In the genomic region with DNA sequence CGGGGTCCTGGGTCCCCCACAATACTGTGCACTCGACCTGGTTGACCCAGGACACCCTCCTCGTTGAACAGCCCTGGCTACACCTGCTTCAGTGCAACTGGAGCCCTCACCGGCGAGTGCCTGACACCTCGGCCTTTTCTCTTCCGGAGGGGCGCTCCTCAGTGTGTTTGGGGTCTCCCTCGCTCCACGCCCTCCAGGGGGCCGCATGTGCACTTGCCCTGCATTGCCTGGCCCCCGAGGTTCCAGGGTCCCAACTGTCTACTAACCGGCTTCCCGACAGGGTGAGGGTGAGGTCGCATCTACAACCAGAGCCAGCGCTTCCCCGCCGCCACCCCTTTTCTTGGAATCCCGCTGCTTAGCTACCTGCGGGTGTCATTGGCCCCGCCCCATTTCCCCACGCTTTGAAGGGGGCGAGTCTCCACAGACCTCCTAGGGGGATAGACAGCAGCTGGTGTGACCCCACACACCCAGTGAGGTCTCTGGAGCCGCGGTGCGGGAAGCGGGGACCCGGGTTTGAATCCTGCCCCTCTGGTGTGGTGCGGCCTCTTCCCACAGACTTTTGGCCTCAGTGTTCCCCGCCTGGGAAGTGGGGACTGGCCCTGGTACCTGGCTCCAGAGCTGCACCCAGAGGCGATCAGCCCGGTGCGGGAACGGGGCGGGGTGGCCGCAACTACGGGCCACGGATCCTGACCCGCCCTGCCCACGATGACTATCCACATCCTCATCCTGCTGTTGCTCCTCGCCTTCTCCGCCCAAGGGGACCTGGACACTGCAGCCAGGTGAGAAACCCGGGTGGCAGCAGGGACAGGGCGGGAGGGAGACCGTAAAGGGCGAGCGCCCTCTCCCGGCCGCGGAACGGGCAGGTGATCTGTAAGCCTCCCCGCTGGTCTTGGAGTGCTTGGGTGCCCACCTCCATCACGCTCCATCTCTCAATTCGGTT, we compare ENCODE assay signal across 8 cellular contexts. TPM values are rescaled to one million over a fixed set of nuclear protein-coding genes. Genes with fewer than 3 reads are reported as not detected.
A peak's percentile ranks its signal among the peaks of the same experiment; 100 is the strongest.
DNase-seq lines count a peak whose midpoint lies in the region; ATAC-seq, FAIRE-seq and TF ChIP-seq lines count a peak whose summit lies in the region.

A gene with protein sequence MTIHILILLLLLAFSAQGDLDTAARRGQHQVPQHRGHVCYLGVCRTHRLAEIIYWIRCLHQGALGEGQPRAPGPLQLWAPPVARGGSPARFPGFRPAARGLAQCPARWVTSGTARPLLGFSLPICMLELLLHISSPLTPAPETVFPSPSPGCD (plus strand): TSS at position 462 of the 940 bp plus-strand sequence. CDS start 244 bp downstream, at position 706.

- peaks cover 5 to 13% of the 10 kb centered on the region in 2 donors for H3K36me3 Mint-ChIP-seq in activated T-cell treated with anti-CD3 and anti-CD28 coated beads, Interleukin-2, amount 50 U/mL, for 72 hours (ENCODE audit: insufficient read depth in 2 of 2)

- no peak for TF ChIP-seq CTCF in omental fat pad (IDR thresholded peaks at IDR 0.05)

- peaks cover 13% of the 10 kb centered on the region for H3K27me3 Mint-ChIP-seq in activated T-cell treated with anti-CD3 and anti-CD28 coated beads, Interleukin-2, amount 50 U/mL, for 72 hours (ENCODE audit: low read depth)

- H3K4me3 Mint-ChIP-seq in activated T-cell treated with anti-CD3 and anti-CD28 coated beads, Interleukin-2, amount 50 U/mL, for 72 hours, result peak within 1 kb of the TSS; percentile 84 to 93

- POLR2A ChIA-PET in HEK293T (lab: Yijun Ruan, JAX), result interaction anchor here (1.0 kb wide), 1 partner anchor 28 kb away, joined by 4 read pairs; no protein-coding TSS in a partner anchor

- no peak for FAIRE-seq in frontal cortex (lab: Jason Lieb, UNC)

- no peak within 1 kb of the TSS for H3K27ac Mint-ChIP-seq in activated T-cell treated with anti-CD3 and anti-CD28 coated beads, Interleukin-2, amount 50 U/mL, for 72 hours

- DNase-seq in DMS53 (lab: John Stamatoyannopoulos, UW), result peak; percentile 90
- peak; percentile 75 to 78 for DNase-seq in NCI-H1930 (lab: John Stamatoyannopoulos, UW)
- peak; percentile 42 to 54 for DNase-seq in activated T-cell treated with anti-CD3 and anti-CD28 coated beads, Interleukin-2, amount 50 U/mL, for 72 hours
- DNase-seq in frontal cortex (ENCODE audit: low spot score in 2 of 2), result peak; percentile 67 to 70
- DNase-seq in omental fat pad (ENCODE audit: low spot score), result no peak
- no peak for DNase-seq in HEK293T (ENCODE audit: extremely low spot score)
- DNase-seq in NCI-H1048 (lab: John Stamatoyannopoulos, UW), result no peak

- CTCF ChIA-PET in HEK293T (lab: Yijun Ruan, JAX), result interaction anchor here (0.7 kb wide), 1 partner anchor 14 kb away, joined by 4 read pairs; no protein-coding TSS in a partner anchor

- peak; percentile 32 to 35 for ATAC-seq in activated T-cell treated with anti-CD3 and anti-CD28 coated beads, Interleukin-2, amount 50 U/mL, for 72 hours (replicated peaks in 1 of 2)
- peak; percentile 33 for ATAC-seq in omental fat pad (ENCODE audit: low FRiP score)
- ATAC-seq in HG02885 (IDR thresholded peaks at IDR 0.05; ENCODE audit: poor library complexity, unreplicated experiment), result no peak

- H3K4me1 Mint-ChIP-seq in activated T-cell treated with anti-CD3 and anti-CD28 coated beads, Interleukin-2, amount 50 U/mL, for 72 hours (ENCODE audit: low read depth), result peaks cover 28% of the 10 kb centered on the region

- H3K9me3 Mint-ChIP-seq in activated T-cell treated with anti-CD3 and anti-CD28 coated beads, Interleukin-2, amount 50 U/mL, for 72 hours, result no peaks in the 10 kb centered on the region

TF ChIP-seq in HEK293T, 16 proteins besides CTCF, POLR2A, EP300 and RAD21:
- TF ChIP-seq TARDBP (IDR thresholded peaks at IDR 0.05) (no peak), L3MBTL2 (conservative IDR thresholded peaks at IDR 0.05) (no peak), ARNT (IDR thresholded peaks at IDR 0.05) (no peak), FOXK2 (IDR thresholded peaks at IDR 0.05) (no peak), FOXA1 (IDR thresholded peaks at IDR 0.05) (no peak), HDGF (IDR thresholded peaks at IDR 0.05; ENCODE audit: borderline replicate concordance) (no peak), LEF1 (IDR thresholded peaks at IDR 0.05; ENCODE audit: borderline replicate concordance) (no peak), SP1 (IDR thresholded peaks at IDR 0.05) (no peak), NFRKB (IDR thresholded peaks at IDR 0.05) (no peak), SUZ12 (IDR thresholded peaks at IDR 0.05) (no peak)
- TF ChIP-seq, protein P1, sequence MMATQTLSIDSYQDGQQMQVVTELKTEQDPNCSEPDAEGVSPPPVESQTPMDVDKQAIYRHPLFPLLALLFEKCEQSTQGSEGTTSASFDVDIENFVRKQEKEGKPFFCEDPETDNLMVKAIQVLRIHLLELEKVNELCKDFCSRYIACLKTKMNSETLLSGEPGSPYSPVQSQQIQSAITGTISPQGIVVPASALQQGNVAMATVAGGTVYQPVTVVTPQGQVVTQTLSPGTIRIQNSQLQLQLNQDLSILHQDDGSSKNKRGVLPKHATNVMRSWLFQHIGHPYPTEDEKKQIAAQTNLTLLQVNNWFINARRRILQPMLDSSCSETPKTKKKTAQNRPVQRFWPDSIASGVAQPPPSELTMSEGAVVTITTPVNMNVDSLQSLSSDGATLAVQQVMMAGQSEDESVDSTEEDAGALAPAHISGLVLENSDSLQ (IDR thresholded peaks at IDR 0.05), result no peak
TF ChIP-seq in HEK293T: peak in this region for 0.

RNA-seq across cellular contexts. Expression of the gene that starts here (rescaled TPM):
- 1 to 10 TPM; 4.1 to 8.1 TPM for total RNA-seq in activated T-cell treated with anti-CD3 and anti-CD28 coated beads, Interleukin-2, amount 50 U/mL, for 72 hours
- total RNA-seq in frontal cortex (0.82 TPM), omental fat pad (1 to 10 TPM; 1.2 to 3.4 (median 2.3) TPM)

Comparison
In these comparisons a context has a peak if more than half of its experiments do, and no peak if none do; other contexts are left out.
1. Peak in DNase-seq in frontal cortex; RNA of the gene not detected or under 1 TPM.
2. DNase-seq: peak in DMS53 (single experiment), NCI-H1930 (2 of 2) and activated T-cell treated with anti-CD3 and anti-CD28 coated beads, Interleukin-2, amount 50 U/mL, for 72 hours (2 of 2); none in omental fat pad (single experiment), HEK293T (single experiment) and NCI-H1048 (single experiment).